ENCODE assay signal across 1 cellular context in the genomic region with DNA sequence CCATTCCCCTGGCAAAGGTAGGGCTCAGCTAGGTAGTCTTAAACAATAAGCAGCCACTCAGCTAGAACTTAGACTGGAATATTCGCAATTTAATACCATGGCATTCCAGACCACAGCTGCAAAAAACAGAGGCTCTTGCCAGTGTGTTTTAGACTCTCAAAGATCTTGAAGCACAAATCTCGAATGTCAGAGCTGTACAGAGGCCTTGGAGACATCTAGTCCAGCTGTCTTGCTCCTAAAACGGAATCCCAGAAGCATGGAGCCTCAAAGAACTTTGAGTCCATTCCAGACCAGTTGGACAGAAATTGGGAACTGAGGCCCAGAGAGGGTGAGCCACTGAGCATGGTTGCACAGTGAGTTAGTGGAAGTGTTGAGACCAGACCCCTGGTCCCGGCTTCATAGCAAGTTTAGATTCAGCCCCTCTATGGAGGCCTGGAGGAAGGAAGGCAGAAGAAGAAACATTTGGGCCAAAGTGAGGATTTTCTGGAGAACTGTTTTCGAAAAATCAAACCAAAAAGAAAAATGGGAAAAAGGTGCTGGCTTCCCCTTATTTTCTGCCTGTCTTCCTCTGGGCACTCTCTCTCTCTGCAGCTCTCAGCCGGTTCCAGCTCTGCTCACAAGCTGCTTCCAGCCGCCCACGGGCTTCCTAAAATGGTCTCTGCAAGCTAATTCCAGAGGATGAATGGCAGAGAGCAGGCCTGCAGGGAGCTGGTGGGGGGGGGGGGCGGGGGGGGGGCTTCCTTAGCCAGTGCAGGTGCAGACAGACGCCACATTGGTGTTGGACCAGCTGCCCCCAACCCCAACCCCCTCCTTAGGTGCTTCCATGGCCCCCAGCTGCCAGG.
TF ChIP-seq lines count a peak whose summit lies in the region.

No MANE protein-coding gene starts in this region.

TF ChIP-seq in GM23338, 12 proteins besides CTCF, POLR2A, EP300 and RAD21:
- TF ChIP-seq NANOG (IDR thresholded peaks at IDR 0.05; ENCODE audit: borderline replicate concordance) (no peak), ZNF114 (CRISPR knock-in tag; IDR thresholded peaks at IDR 0.05) (no peak), POLR2AphosphoS5 (IDR thresholded peaks at IDR 0.05; ENCODE audit: low read depth) (no peak), STAT1 (IDR thresholded peaks at IDR 0.05; ENCODE audit: unreplicated experiment) (no peak), JUNB (IDR thresholded peaks at IDR 0.05; ENCODE audit: unreplicated experiment) (no peak), ZNF331 (CRISPR knock-in tag; IDR thresholded peaks at IDR 0.05; ENCODE audit: low read depth) (no peak), EZH2 (IDR thresholded peaks at IDR 0.05; ENCODE audit: low read depth, unreplicated experiment) (no peak), EZH2phosphoT487 (IDR thresholded peaks at IDR 0.05; ENCODE audit: unreplicated experiment) (no peak), CREB1 (CRISPR knock-in tag; IDR thresholded peaks at IDR 0.05; ENCODE audit: low read depth) (no peak)
- TF ChIP-seq, protein P1, sequence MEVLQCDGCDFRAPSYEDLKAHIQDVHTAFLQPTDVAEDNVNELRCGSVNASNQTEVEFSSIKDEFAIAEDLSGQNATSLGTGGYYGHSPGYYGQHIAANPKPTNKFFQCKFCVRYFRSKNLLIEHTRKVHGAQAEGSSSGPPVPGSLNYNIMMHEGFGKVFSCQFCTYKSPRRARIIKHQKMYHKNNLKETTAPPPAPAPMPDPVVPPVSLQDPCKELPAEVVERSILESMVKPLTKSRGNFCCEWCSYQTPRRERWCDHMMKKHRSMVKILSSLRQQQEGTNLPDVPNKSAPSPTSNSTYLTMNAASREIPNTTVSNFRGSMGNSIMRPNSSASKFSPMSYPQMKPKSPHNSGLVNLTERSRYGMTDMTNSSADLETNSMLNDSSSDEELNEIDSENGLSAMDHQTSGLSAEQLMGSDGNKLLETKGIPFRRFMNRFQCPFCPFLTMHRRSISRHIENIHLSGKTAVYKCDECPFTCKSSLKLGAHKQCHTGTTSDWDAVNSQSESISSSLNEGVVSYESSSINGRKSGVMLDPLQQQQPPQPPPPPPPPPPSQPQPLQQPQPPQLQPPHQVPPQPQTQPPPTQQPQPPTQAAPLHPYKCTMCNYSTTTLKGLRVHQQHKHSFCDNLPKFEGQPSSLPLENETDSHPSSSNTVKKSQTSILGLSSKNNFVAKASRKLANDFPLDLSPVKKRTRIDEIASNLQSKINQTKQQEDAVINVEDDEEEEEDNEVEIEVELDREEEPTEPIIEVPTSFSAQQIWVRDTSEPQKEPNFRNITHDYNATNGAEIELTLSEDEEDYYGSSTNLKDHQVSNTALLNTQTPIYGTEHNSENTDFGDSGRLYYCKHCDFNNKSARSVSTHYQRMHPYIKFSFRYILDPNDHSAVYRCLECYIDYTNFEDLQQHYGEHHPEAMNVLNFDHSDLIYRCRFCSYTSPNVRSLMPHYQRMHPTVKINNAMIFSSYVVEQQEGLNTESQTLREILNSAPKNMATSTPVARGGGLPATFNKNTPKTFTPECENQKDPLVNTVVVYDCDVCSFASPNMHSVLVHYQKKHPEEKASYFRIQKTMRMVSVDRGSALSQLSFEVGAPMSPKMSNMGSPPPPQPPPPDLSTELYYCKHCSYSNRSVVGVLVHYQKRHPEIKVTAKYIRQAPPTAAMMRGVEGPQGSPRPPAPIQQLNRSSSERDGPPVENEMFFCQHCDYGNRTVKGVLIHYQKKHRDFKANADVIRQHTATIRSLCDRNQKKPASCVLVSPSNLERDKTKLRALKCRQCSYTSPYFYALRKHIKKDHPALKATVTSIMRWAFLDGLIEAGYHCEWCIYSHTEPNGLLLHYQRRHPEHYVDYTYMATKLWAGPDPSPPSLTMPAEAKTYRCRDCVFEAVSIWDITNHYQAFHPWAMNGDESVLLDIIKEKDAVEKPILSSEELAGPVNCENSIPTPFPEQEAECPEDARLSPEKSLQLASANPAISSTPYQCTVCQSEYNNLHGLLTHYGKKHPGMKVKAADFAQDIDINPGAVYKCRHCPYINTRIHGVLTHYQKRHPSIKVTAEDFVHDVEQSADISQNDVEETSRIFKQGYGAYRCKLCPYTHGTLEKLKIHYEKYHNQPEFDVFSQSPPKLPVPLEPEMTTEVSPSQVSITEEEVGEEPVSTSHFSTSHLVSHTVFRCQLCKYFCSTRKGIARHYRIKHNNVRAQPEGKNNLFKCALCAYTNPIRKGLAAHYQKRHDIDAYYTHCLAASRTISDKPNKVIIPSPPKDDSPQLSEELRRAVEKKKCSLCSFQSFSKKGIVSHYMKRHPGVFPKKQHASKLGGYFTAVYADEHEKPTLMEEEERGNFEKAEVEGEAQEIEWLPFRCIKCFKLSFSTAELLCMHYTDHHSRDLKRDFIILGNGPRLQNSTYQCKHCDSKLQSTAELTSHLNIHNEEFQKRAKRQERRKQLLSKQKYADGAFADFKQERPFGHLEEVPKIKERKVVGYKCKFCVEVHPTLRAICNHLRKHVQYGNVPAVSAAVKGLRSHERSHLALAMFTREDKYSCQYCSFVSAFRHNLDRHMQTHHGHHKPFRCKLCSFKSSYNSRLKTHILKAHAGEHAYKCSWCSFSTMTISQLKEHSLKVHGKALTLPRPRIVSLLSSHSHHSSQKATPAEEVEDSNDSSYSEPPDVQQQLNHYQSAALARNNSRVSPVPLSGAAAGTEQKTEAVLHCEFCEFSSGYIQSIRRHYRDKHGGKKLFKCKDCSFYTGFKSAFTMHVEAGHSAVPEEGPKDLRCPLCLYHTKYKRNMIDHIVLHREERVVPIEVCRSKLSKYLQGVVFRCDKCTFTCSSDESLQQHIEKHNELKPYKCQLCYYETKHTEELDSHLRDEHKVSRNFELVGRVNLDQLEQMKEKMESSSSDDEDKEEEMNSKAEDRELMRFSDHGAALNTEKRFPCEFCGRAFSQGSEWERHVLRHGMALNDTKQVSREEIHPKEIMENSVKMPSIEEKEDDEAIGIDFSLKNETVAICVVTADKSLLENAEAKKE (CRISPR knock-in tag; IDR thresholded peaks at IDR 0.05), result no peak
- TF ChIP-seq, protein P2, sequence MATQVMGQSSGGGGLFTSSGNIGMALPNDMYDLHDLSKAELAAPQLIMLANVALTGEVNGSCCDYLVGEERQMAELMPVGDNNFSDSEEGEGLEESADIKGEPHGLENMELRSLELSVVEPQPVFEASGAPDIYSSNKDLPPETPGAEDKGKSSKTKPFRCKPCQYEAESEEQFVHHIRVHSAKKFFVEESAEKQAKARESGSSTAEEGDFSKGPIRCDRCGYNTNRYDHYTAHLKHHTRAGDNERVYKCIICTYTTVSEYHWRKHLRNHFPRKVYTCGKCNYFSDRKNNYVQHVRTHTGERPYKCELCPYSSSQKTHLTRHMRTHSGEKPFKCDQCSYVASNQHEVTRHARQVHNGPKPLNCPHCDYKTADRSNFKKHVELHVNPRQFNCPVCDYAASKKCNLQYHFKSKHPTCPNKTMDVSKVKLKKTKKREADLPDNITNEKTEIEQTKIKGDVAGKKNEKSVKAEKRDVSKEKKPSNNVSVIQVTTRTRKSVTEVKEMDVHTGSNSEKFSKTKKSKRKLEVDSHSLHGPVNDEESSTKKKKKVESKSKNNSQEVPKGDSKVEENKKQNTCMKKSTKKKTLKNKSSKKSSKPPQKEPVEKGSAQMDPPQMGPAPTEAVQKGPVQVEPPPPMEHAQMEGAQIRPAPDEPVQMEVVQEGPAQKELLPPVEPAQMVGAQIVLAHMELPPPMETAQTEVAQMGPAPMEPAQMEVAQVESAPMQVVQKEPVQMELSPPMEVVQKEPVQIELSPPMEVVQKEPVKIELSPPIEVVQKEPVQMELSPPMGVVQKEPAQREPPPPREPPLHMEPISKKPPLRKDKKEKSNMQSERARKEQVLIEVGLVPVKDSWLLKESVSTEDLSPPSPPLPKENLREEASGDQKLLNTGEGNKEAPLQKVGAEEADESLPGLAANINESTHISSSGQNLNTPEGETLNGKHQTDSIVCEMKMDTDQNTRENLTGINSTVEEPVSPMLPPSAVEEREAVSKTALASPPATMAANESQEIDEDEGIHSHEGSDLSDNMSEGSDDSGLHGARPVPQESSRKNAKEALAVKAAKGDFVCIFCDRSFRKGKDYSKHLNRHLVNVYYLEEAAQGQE (IDR thresholded peaks at IDR 0.05; ENCODE audit: unreplicated experiment), result no peak
- TF ChIP-seq, protein P3, sequence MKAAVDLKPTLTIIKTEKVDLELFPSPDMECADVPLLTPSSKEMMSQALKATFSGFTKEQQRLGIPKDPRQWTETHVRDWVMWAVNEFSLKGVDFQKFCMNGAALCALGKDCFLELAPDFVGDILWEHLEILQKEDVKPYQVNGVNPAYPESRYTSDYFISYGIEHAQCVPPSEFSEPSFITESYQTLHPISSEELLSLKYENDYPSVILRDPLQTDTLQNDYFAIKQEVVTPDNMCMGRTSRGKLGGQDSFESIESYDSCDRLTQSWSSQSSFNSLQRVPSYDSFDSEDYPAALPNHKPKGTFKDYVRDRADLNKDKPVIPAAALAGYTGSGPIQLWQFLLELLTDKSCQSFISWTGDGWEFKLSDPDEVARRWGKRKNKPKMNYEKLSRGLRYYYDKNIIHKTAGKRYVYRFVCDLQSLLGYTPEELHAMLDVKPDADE (IDR thresholded peaks at IDR 0.05), result no peak
